ENCODE assay signal across 1 cellular context in genomic region chr1:151830055-151830454, GRCh38.
TF ChIP-seq lines count a peak whose summit lies in the region.

No MANE protein-coding gene starts in this region.

TF ChIP-seq in H1, 55 proteins besides CTCF, POLR2A, EP300 and RAD21:
- no peak for TF ChIP-seq TBP (IDR thresholded peaks at IDR 0.05; ENCODE audit: low read depth, low read length)
TF ChIP-seq in H1: peak in this region for 0.
